ENCODE assay signal across 24 cellular contexts in genomic region chr10:28555358-28555757, GRCh38. TPM values are rescaled to one million over a fixed set of nuclear protein-coding genes. Genes with fewer than 3 reads are reported as not detected.
A peak's percentile ranks its signal among the peaks of the same experiment; 100 is the strongest.
DNase-seq lines count a peak whose midpoint lies in the region; ATAC-seq and TF ChIP-seq lines count a peak whose summit lies in the region.
"Had no signal": no experiment of that assay in that cellular context is flagged by ENCODE, and none has a peak within 500 bp of the region (broad histone marks: within the 10 kb centered on the region; RNA-seq: fewer than 3 reads in every experiment).

No MANE protein-coding gene starts in this region.

- no peak overlapping the region for H3K4ac ChIP-seq in mesendoderm (ENCODE audit: low read depth, low read length)

- no peak for DNase-seq in activated naive CD8-positive, alpha-beta T cell treated with anti-CD3 and anti-CD28 coated beads, Interleukin-2, amount 50 U/mL, for 24 hours
- DNase-seq in activated B cell treated with CpG ODN at 0.5 μM for 24 hours (no peak), mesendoderm (peak; percentile 35), transverse colon (no peak), gastrocnemius medialis (no peak), GM03348 (ENCODE audit: low spot score) (no peak)
- no peak for DNase-seq in stimulated activated CD8-positive, alpha-beta memory T cell treated with anti-CD3 and anti-CD28 coated beads, Interleukin-4, amount 100 ng/mL, for 48 hours
- DNase-seq: activated CD4-positive, alpha-beta T cell treated with anti-CD3 and anti-CD28 coated beads, Interleukin-2, amount 10 ng/mL, durations not matched to agents 7 days and 5 days; activated naive CD8-positive, alpha-beta T cell treated with anti-CD3 and anti-CD28 coated beads, Interleukin-2, amount 10 ng/mL, durations not matched to agents 7 days and 5 days; esophagus squamous epithelium; hypothalamus; left ventricle myocardium superior; NCI-H2081; NCI-H226; NCI-H82; posterior cingulate gyrus; sigmoid colon; SK-N-SH; stimulated activated CD4-positive, alpha-beta T cell treated with anti-CD3 and anti-CD28 coated beads, Interleukin-15, amount 100 ng/mL, for 24 hours; stomach; upper lobe of left lung had no signal

- peaks cover 18% of the 10 kb centered on the region for H3K4me1 ChIP-seq in mesendoderm (ENCODE audit: control insufficient read depth, low read depth, low read length)
- H3K4me1 ChIP-seq in transverse colon = peaks cover 21 to 97% (median 55%) of the 10 kb centered on the region in 4 donors
- H3K4me1 ChIP-seq in gastrocnemius medialis = peaks cover 93 to 95% of the 10 kb centered on the region in 2 donors

- no peak overlapping the region for H2BK5ac ChIP-seq in mesendoderm (ENCODE audit: low read length)

- H3K36me3 ChIP-seq in mesendoderm (ENCODE audit: control insufficient read depth, insufficient read depth, low read length) (no peaks in the 10 kb centered on the region), transverse colon (peaks cover 0 to 13% (median 0%) of the 10 kb centered on the region in 4 donors), gastrocnemius medialis (no peaks in the 10 kb centered on the region)

- no peak overlapping the region for H3K4me3 ChIP-seq in mesendoderm (ENCODE audit: low read length)
- H3K4me3 ChIP-seq in transverse colon = no peak overlapping the region
- H3K4me3 ChIP-seq in gastrocnemius medialis = no peak overlapping the region
- H3K4me3 ChIP-seq: esophagus squamous epithelium, neural progenitor cell, sigmoid colon, stomach, upper lobe of left lung had no signal

- TF ChIP-seq EP300 in transverse colon (IDR thresholded peaks at IDR 0.05; ENCODE audit: low read depth) = no peak

- H3K79me1 ChIP-seq in mesendoderm (ENCODE audit: low read length) = peaks cover 7% of the 10 kb centered on the region

- H3K27me3 ChIP-seq in mesendoderm (ENCODE audit: insufficient read depth, low read length, poor library complexity) (no peaks in the 10 kb centered on the region), transverse colon (no peaks in the 10 kb centered on the region), gastrocnemius medialis (no peaks in the 10 kb centered on the region)
- H3K27me3 ChIP-seq: esophagus squamous epithelium, neural progenitor cell, sigmoid colon, stomach, upper lobe of left lung had no signal

- no peak overlapping the region for H4K8ac ChIP-seq in mesendoderm (ENCODE audit: low read depth, low read length)

- no peak overlapping the region for H3K9ac ChIP-seq in mesendoderm (ENCODE audit: low read length)
- H3K9ac ChIP-seq: neural progenitor cell, SK-N-SH had no signal

- no peak for TF ChIP-seq CTCF in activated B cell treated with CpG ODN at 0.5 μM for 24 hours (IDR thresholded peaks at IDR 0.05)
- no peak for TF ChIP-seq CTCF in transverse colon (IDR thresholded peaks at IDR 0.05)
- no peak for TF ChIP-seq CTCF in gastrocnemius medialis (IDR thresholded peaks at IDR 0.05 in 4 of 5, conservative IDR thresholded peaks at IDR 0.05 in 1 of 5)

- H4K5ac ChIP-seq in mesendoderm (ENCODE audit: low read length) = no peak overlapping the region

- no peaks in the 10 kb centered on the region for H3K9me3 Mint-ChIP-seq in activated naive CD8-positive, alpha-beta T cell (ENCODE audit: low read depth)
- no peaks in the 10 kb centered on the region for H3K9me3 Mint-ChIP-seq in activated naive CD8-positive, alpha-beta T cell treated with anti-CD3 and anti-CD28 coated beads, Interleukin-2, amount 50 U/mL, for 24 hours
- no peaks in the 10 kb centered on the region for H3K9me3 Mint-ChIP-seq in activated B cell treated with CpG ODN at 0.5 μM for 24 hours
- H3K9me3 Mint-ChIP-seq: activated CD4-positive, alpha-beta T cell treated with anti-CD3 and anti-CD28 coated beads, Interleukin-2, amount 10 ng/mL, durations not matched to agents 7 days and 5 days; activated naive CD8-positive, alpha-beta T cell treated with anti-CD3 and anti-CD28 coated beads, Interleukin-2, amount 10 ng/mL, durations not matched to agents 7 days and 5 days; activated T-helper 2 cell treated with anti-CD3 and anti-CD28 coated beads, Interferon-gamma antibody, Interleukin-2, Interleukin-4, amounts not matched to agents 10 μg/mL and 5 μg/mL and 100 μg/mL, durations not matched to agents 14 hours and 24 hours and 36 hours; neural progenitor cell had no signal

- no peak overlapping the region for H2BK120ac ChIP-seq in mesendoderm (ENCODE audit: low read depth, low read length)

- no peak overlapping the region for H3K4me2 ChIP-seq in mesendoderm (ENCODE audit: low read length)
- H3K4me2 ChIP-seq: neural progenitor cell, SK-N-SH had no signal

- CTCF ChIA-PET in activated B cell treated with CpG ODN at 0.5 μM for 24 hours (lab: Charles Lee) = no interaction called here

- intact Hi-C loops in activated B cell treated with CpG ODN at 0.5 μM for 24 hours (cut with micrococcal nuclease) (loop anchor here (2.0 kb wide), 1 partner anchor 21 kb away; no protein-coding TSS in a partner anchor), transverse colon (cut with DNase I; ENCODE audit: low total_unique reads) (no loop called here), gastrocnemius medialis (cut with DNase I; ENCODE audit: low total_unique reads) (no loop called here)

- H3K4me3 Mint-ChIP-seq in activated naive CD8-positive, alpha-beta T cell = peak overlapping the region; percentile 25
- no peak overlapping the region for H3K4me3 Mint-ChIP-seq in activated naive CD8-positive, alpha-beta T cell treated with anti-CD3 and anti-CD28 coated beads, Interleukin-2, amount 50 U/mL, for 24 hours
- peak overlapping the region; percentile 12 for H3K4me3 Mint-ChIP-seq in activated B cell treated with CpG ODN at 0.5 μM for 24 hours
- H3K4me3 Mint-ChIP-seq: activated CD4-positive, alpha-beta T cell treated with anti-CD3 and anti-CD28 coated beads, Interleukin-2, amount 10 ng/mL, durations not matched to agents 7 days and 5 days; activated naive CD8-positive, alpha-beta T cell treated with anti-CD3 and anti-CD28 coated beads, Interleukin-2, amount 10 ng/mL, durations not matched to agents 7 days and 5 days; neural progenitor cell had no signal

- no peak overlapping the region for H2BK15ac ChIP-seq in mesendoderm (replicated peaks; ENCODE audit: low read depth)

- no CpG with 5 or more reads among the region's 2 CpGs for WGBS in mesendoderm (ENCODE audit: extremely low coverage, insufficient coverage, low lambda C conversion rate)
- 96 to 100% methylated on average over 2 of the region's 2 CpGs for WGBS in transverse colon (ENCODE audit: low coverage in 1 of 2), 2 donors

- H3K79me2 ChIP-seq in mesendoderm (ENCODE audit: control insufficient read depth, insufficient read depth, low read length) = peaks cover 81% of the 10 kb centered on the region

- POLR2A ChIA-PET in activated B cell treated with CpG ODN at 0.5 μM for 24 hours (lab: Charles Lee) = no interaction called here

- no peak overlapping the region for H3K18ac ChIP-seq in mesendoderm (ENCODE audit: low read length)

- H3K9me3 ChIP-seq in transverse colon (no peaks in the 10 kb centered on the region), gastrocnemius medialis (no peaks in the 10 kb centered on the region)
- H3K9me3 ChIP-seq: esophagus squamous epithelium, sigmoid colon, SK-N-SH, stomach, upper lobe of left lung had no signal

- peaks cover 26% of the 10 kb centered on the region for H3K36me3 Mint-ChIP-seq in activated naive CD8-positive, alpha-beta T cell
- H3K36me3 Mint-ChIP-seq in activated naive CD8-positive, alpha-beta T cell treated with anti-CD3 and anti-CD28 coated beads, Interleukin-2, amount 50 U/mL, for 24 hours (ENCODE audit: low read depth) = peaks cover 76% of the 10 kb centered on the region
- H3K36me3 Mint-ChIP-seq in activated B cell treated with CpG ODN at 0.5 μM for 24 hours (ENCODE audit: low read depth) = peaks cover 83% of the 10 kb centered on the region

- H3K4me1 Mint-ChIP-seq in activated naive CD8-positive, alpha-beta T cell (ENCODE audit: low read depth) = peaks cover 89% of the 10 kb centered on the region
- peaks cover 82% of the 10 kb centered on the region for H3K4me1 Mint-ChIP-seq in activated naive CD8-positive, alpha-beta T cell treated with anti-CD3 and anti-CD28 coated beads, Interleukin-2, amount 50 U/mL, for 24 hours
- peaks cover 88% of the 10 kb centered on the region for H3K4me1 Mint-ChIP-seq in activated B cell treated with CpG ODN at 0.5 μM for 24 hours

- in situ Hi-C loops in transverse colon (cut with MboI; ENCODE audit: low pct_ligation_motif_present in 1 of 4, low pct_unique_long_range_greater_than_20kb in 1 of 4, low sequenced_read_pairs in 3 of 4) (no loop called here), gastrocnemius medialis (cut with MboI; ENCODE audit: low sequenced_read_pairs in 4 of 4) (no loop called here)

- ATAC-seq in activated naive CD8-positive, alpha-beta T cell treated with anti-CD3 and anti-CD28 coated beads, Interleukin-2, amount 50 U/mL, for 24 hours = no peak
- ATAC-seq in activated B cell treated with CpG ODN at 0.5 μM for 24 hours (ENCODE audit: low read depth) (no peak), gastrocnemius medialis (no peak)
- ATAC-seq: left ventricle myocardium superior had no signal

- H2AK5ac ChIP-seq in mesendoderm (ENCODE audit: low read length) = no peak overlapping the region

- TF ChIP-seq POLR2A in transverse colon (IDR thresholded peaks at IDR 0.05) (no peak), gastrocnemius medialis (IDR thresholded peaks at IDR 0.05) (no peak)

- no peaks in the 10 kb centered on the region for H3K27me3 Mint-ChIP-seq in activated naive CD8-positive, alpha-beta T cell
- H3K27me3 Mint-ChIP-seq in activated naive CD8-positive, alpha-beta T cell treated with anti-CD3 and anti-CD28 coated beads, Interleukin-2, amount 50 U/mL, for 24 hours = no peaks in the 10 kb centered on the region
- no peaks in the 10 kb centered on the region for H3K27me3 Mint-ChIP-seq in activated B cell treated with CpG ODN at 0.5 μM for 24 hours
- H3K27me3 Mint-ChIP-seq: activated CD4-positive, alpha-beta T cell treated with anti-CD3 and anti-CD28 coated beads, Interleukin-2, amount 10 ng/mL, durations not matched to agents 7 days and 5 days; activated naive CD8-positive, alpha-beta T cell treated with anti-CD3 and anti-CD28 coated beads, Interleukin-2, amount 10 ng/mL, durations not matched to agents 7 days and 5 days had no signal

- H3K27ac Mint-ChIP-seq in activated naive CD8-positive, alpha-beta T cell = peak overlapping the region; percentile 43
- H3K27ac Mint-ChIP-seq in activated naive CD8-positive, alpha-beta T cell treated with anti-CD3 and anti-CD28 coated beads, Interleukin-2, amount 50 U/mL, for 24 hours = no peak overlapping the region
- no peak overlapping the region for H3K27ac Mint-ChIP-seq in activated B cell treated with CpG ODN at 0.5 μM for 24 hours
- H3K27ac Mint-ChIP-seq: activated CD4-positive, alpha-beta T cell treated with anti-CD3 and anti-CD28 coated beads, Interleukin-2, amount 10 ng/mL, durations not matched to agents 7 days and 5 days; activated naive CD8-positive, alpha-beta T cell treated with anti-CD3 and anti-CD28 coated beads, Interleukin-2, amount 10 ng/mL, durations not matched to agents 7 days and 5 days; neural progenitor cell had no signal

- no peak overlapping the region for H3K23ac ChIP-seq in mesendoderm (ENCODE audit: low read length)

- H3K56ac ChIP-seq in mesendoderm (ENCODE audit: low read length) = no peak overlapping the region

- H3K27ac ChIP-seq in mesendoderm (ENCODE audit: low read depth, low read length) = no peak overlapping the region
- no peak overlapping the region for H3K27ac ChIP-seq in transverse colon
- H3K27ac ChIP-seq in gastrocnemius medialis = no peak overlapping the region
- H3K27ac ChIP-seq: esophagus squamous epithelium, neural progenitor cell, sigmoid colon, stomach, upper lobe of left lung had no signal

RNA-seq across cellular contexts. Expression of gene WAC, which starts 22.4 kb away (rescaled TPM):
- total RNA-seq in activated B cell treated with CpG ODN at 0.5 μM for 24 hours (145 and 159 TPM in 2 replicates), transverse colon (100 to 1,000 TPM in 1 of 4 donors, 10 to 100 TPM in 3; 66.6 to 102 (median 78.9) TPM), gastrocnemius medialis (10 to 100 TPM; 55.7 to 83.4 (median 69.6) TPM)
- polyA plus RNA-seq in mesendoderm (2013, experiment 1 of 2) = 121 TPM
- 122 TPM for polyA plus RNA-seq in mesendoderm (2013, experiment 2 of 2)
